Comparison of ENCODE assay signal across 3 cellular contexts in the genomic region with DNA sequence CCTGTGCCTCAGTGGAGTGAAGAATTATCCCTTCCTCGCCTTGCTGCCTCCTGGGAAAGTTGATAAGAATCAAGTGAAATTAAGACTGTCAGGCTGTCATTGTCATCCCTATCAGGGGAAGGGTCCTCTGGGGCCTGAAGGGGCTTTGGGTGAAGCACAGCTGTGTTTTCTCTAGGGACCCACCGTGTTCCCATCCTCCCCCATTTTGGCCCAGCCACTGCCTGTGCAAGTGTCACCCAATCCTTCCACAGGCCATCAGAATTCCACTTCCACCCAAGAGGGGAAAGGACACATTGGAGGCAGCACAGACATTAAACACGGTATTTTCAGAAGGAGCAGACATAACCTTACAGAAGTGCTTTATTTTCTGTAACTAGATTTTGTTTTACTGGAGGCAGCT. TPM values are rescaled to one million over a fixed set of nuclear protein-coding genes. Genes with fewer than 3 reads are reported as not detected.
"Had no signal": no experiment of that assay in that cellular context is flagged by ENCODE, and none has a peak within 500 bp of the region (broad histone marks: within the 10 kb centered on the region; RNA-seq: fewer than 3 reads in every experiment).

No MANE protein-coding gene starts in this region.

RNA-seq across cellular contexts. Expression of a gene that starts 59.2 kb away (rescaled TPM):
- total RNA-seq: GM23338, HT-29, IMR-90 had no signal
- polyA plus RNA-seq: IMR-90 had no signal
